In genomic region chr1:233459470-233459945, GRCh38 we compare ENCODE assay signal across 17 cellular contexts.
A peak's percentile ranks its signal among the peaks of the same experiment; 100 is the strongest.
DNase-seq lines count a peak whose midpoint lies in the region; ATAC-seq and TF ChIP-seq lines count a peak whose summit lies in the region.
"Had no signal": no experiment of that assay in that cellular context is flagged by ENCODE, and none has a peak within 500 bp of the region (broad histone marks: within the 10 kb centered on the region; RNA-seq: fewer than 3 reads in every experiment).

No MANE protein-coding gene starts in this region.

- H3K4me1 ChIP-seq in HAP-1: no peaks in the 10 kb centered on the region
- H3K4me1 ChIP-seq: left ventricle myocardium inferior had no signal

- H3K36me3 ChIP-seq in HAP-1 (replicated peaks): no peaks in the 10 kb centered on the region
- H3K36me3 ChIP-seq: left ventricle myocardium inferior, thoracic aorta had no signal

- TF ChIP-seq CTCF in GM12865 (IDR thresholded peaks at IDR 0.05; ENCODE audit: insufficient read depth, low read depth, low read length, missing control alignments): no peak

- H3K4me3 ChIP-seq in GM12865 (ENCODE audit: low read depth, low read length): no peak overlapping the region
- no peak overlapping the region for H3K4me3 ChIP-seq in HAP-1
- H3K4me3 ChIP-seq: coronary artery, left ventricle myocardium inferior, thoracic aorta had no signal

- peak; percentile 74 for ATAC-seq in GM19043 (IDR thresholded peaks at IDR 0.05; ENCODE audit: low read depth, unreplicated experiment)
- ATAC-seq in HG02588 (IDR thresholded peaks at IDR 0.05; ENCODE audit: unreplicated experiment): peak; percentile 83
- ATAC-seq in HG03439 (IDR thresholded peaks at IDR 0.05; ENCODE audit: unreplicated experiment): peak; percentile 57
- ATAC-seq in esophagus mucosa: no peak
- ATAC-seq: naive thymus-derived CD4-positive, alpha-beta T cell had no signal

- no peaks in the 10 kb centered on the region for H3K9me3 ChIP-seq in HAP-1
- H3K9me3 ChIP-seq: left ventricle myocardium inferior, thoracic aorta had no signal

- H3K27me3 ChIP-seq in HAP-1 (ENCODE audit: low read depth): no peaks in the 10 kb centered on the region

- in situ Hi-C loops in HAP-1 (cut with MboI; ENCODE audit: low sequenced_read_pairs): no loop called here

- DNase-seq in GM12865 (ENCODE audit: low read depth) (peak; percentile 73), HAP-1 (ENCODE audit: low spot score in 2 of 2) (no peak), SK-N-DZ (ENCODE audit: low spot score) (no peak), dermis blood vessel endothelial cell (no peak)
- DNase-seq: activated CD4-positive, alpha-beta T cell treated with anti-CD3 and anti-CD28 coated beads for 1 hour; activated T-cell treated with anti-CD3 and anti-CD28 coated beads, Interleukin-2, amount 50 U/mL, for 48 hours; anterior cingulate cortex; left ventricle myocardium inferior; naive thymus-derived CD4-positive, alpha-beta T cell; NCI-H187 treated with DMSO at 0.1 percent for 48 hours; NCI-H526 had no signal
